24 cellular contexts compared by ENCODE assay signal in the genomic region with DNA sequence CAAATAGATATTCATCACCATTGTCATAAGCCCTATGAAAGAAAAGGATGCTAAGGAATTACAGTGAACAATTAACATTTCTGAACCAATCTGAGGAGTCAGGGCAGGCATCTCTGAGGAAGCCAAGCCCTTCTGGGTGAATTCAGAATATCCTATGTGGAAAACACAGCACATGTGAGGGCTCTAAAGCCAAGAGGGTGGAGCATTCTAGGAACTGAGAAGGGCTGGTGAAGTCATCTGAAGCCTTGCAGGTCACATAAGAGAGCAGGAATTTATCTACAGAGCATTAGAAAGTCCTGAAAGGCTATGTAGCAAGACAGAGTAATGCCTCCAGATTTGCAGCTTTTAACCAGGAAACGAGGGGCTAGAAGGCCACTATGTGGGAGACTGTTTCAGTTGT.
"Had no signal": no experiment of that assay in that cellular context is flagged by ENCODE, and none has a peak within 500 bp of the region (broad histone marks: within the 10 kb centered on the region; RNA-seq: fewer than 3 reads in every experiment).

No MANE protein-coding gene starts in this region.

- H3K27ac Mint-ChIP-seq: naive thymus-derived CD8-positive, alpha-beta T cell; stimulated activated effector memory CD8-positive, alpha-beta T cell treated with anti-CD3 and anti-CD28 coated beads, Interleukin-12 subunit alpha, Interleukin-12 subunit beta, amount 100 ng/mL, for 72 hours had no signal

- DNase-seq: dorsolateral prefrontal cortex; effector CD4-positive, alpha-beta T cell; foreskin keratinocyte; heart left ventricle; left cardiac atrium; left lung; lower lobe of right lung; naive thymus-derived CD8-positive, alpha-beta T cell; right cardiac atrium; sigmoid colon; stimulated activated CD4-positive, alpha-beta T cell treated with anti-CD3 and anti-CD28 coated beads, Interleukin-2, amount 100 ng/mL, for 24 hours; stimulated activated CD4-positive, alpha-beta T cell treated with anti-CD3 and anti-CD28 coated beads, Interleukin-4, amount 100 ng/mL, for 24 hours; stimulated activated naive CD4-positive, alpha-beta T cell treated with Interleukin-2 at 50 U/mL for 16 hours; stomach; thyroid gland; trophoblast cell had no signal

- H3K36me3 Mint-ChIP-seq: stimulated activated effector memory CD8-positive, alpha-beta T cell treated with anti-CD3 and anti-CD28 coated beads, Interleukin-12 subunit alpha, Interleukin-12 subunit beta, amount 100 ng/mL, for 72 hours had no signal

- H3K4me1 Mint-ChIP-seq: naive thymus-derived CD8-positive, alpha-beta T cell; stimulated activated effector memory CD8-positive, alpha-beta T cell treated with anti-CD3 and anti-CD28 coated beads, Interleukin-12 subunit alpha, Interleukin-12 subunit beta, amount 100 ng/mL, for 72 hours had no signal

- H3K4me3 Mint-ChIP-seq: naive thymus-derived CD8-positive, alpha-beta T cell; neural crest cell; stimulated activated effector memory CD8-positive, alpha-beta T cell treated with anti-CD3 and anti-CD28 coated beads, Interleukin-12 subunit alpha, Interleukin-12 subunit beta, amount 100 ng/mL, for 72 hours had no signal

- H3K4me3 ChIP-seq: dorsolateral prefrontal cortex, gastroesophageal sphincter, heart left ventricle, hepatocyte, left lung, lower lobe of right lung, prostate gland, sigmoid colon, stomach, thyroid gland, vagina had no signal

- H3K9me3 ChIP-seq: gastroesophageal sphincter, prostate gland, sigmoid colon, stomach, thyroid gland, vagina had no signal

- H3K36me3 ChIP-seq: gastroesophageal sphincter, heart left ventricle, left lung, lower lobe of right lung, prostate gland, sigmoid colon, stomach, thyroid gland, vagina had no signal

- H3K27me3 ChIP-seq: foreskin keratinocyte, gastroesophageal sphincter, heart left ventricle, hepatocyte, left lung, sigmoid colon, stomach, thyroid gland, vagina had no signal

- H3K4me1 ChIP-seq: foreskin keratinocyte, left lung, lower lobe of right lung, prostate gland, vagina had no signal

- H3K79me2 ChIP-seq: hepatocyte had no signal

- ATAC-seq: esophagus mucosa; foreskin keratinocyte; gastroesophageal sphincter; left lung; lower lobe of right lung; naive thymus-derived CD8-positive, alpha-beta T cell; stimulated activated effector memory CD8-positive, alpha-beta T cell treated with anti-CD3 and anti-CD28 coated beads, Interleukin-12 subunit alpha, Interleukin-12 subunit beta, amount 100 ng/mL, for 72 hours had no signal

- H2AFZ ChIP-seq: hepatocyte had no signal

- H3K27ac ChIP-seq: dorsolateral prefrontal cortex, epithelial cell of prostate, foreskin keratinocyte, gastroesophageal sphincter, heart left ventricle, hepatocyte, left lung, lower lobe of right lung, prostate gland, sigmoid colon, stomach, thyroid gland, vagina had no signal

- H3K4me2 ChIP-seq: hepatocyte had no signal
